8 cellular contexts compared by ENCODE assay signal in the genomic region with DNA sequence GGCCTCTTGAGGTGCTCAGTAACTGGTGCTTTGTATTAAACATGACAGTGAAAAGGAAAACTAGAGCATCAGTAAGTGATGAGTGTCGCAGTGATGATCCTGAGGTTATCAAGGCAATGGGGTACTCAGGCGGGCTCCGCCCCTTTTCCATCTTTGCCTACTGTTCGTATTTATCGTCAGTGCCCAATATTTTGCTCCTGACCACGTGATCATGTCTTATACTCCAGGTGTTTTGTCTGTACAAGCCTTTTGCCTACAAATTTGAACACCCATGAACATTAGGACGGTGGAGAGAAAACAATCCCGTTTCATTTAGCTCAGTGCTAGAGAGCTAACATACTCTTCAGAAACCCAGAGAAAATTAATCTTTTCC. TPM values are rescaled to one million over a fixed set of nuclear protein-coding genes. Genes with fewer than 3 reads are reported as not detected.
A peak's percentile ranks its signal among the peaks of the same experiment; 100 is the strongest.
DNase-seq lines count a peak whose midpoint lies in the region; ATAC-seq and TF ChIP-seq lines count a peak whose summit lies in the region.
"Not testable (repeated sequence)": the region's sequence is repeated elsewhere in the genome, so short reads cannot be mapped to it uniquely, and the experiment has no call there.

No MANE protein-coding gene starts in this region.

- H3K9me3 Mint-ChIP-seq in activated CD8-positive, alpha-beta memory T cell treated with anti-CD3 and anti-CD28 coated beads, Interleukin-2, amount 10 ng/mL, durations not matched to agents 7 days and 5 days (ENCODE audit: low read depth); osteocyte (ENCODE audit: unreplicated experiment): not testable (repeated sequence)

- peak overlapping the region; percentile 96 for H3K27ac Mint-ChIP-seq in activated CD8-positive, alpha-beta memory T cell treated with anti-CD3 and anti-CD28 coated beads, Interleukin-2, amount 10 ng/mL, durations not matched to agents 7 days and 5 days
- H3K27ac Mint-ChIP-seq in osteocyte (ENCODE audit: unreplicated experiment): peak overlapping the region; percentile 89

- peak; percentile 42 for DNase-seq in ELR (ENCODE audit: low read depth)
- DNase-seq in KBM-7: peak; percentile 12
- peak; percentile 7 for DNase-seq in NCI-H774 (lab: John Stamatoyannopoulos, UW)
- DNase-seq in activated CD8-positive, alpha-beta memory T cell treated with anti-CD3 and anti-CD28 coated beads, Interleukin-2, amount 10 ng/mL, durations not matched to agents 7 days and 5 days; osteocyte (ENCODE audit: extremely low spot score, unreplicated experiment); upper lobe of right lung: not testable (repeated sequence)
- peak in 1 of 3 donors; percentile 6 for DNase-seq in effector memory CD4-positive, alpha-beta T cell
- peak; percentile 19 for DNase-seq in inferior parietal cortex (ENCODE audit: extremely low spot score)

- H3K4me3 Mint-ChIP-seq in activated CD8-positive, alpha-beta memory T cell treated with anti-CD3 and anti-CD28 coated beads, Interleukin-2, amount 10 ng/mL, durations not matched to agents 7 days and 5 days: peak overlapping the region; percentile 86
- H3K4me3 Mint-ChIP-seq in osteocyte (ENCODE audit: unreplicated experiment): peak overlapping the region; percentile 88

- H3K4me1 ChIP-seq in effector memory CD4-positive, alpha-beta T cell (ENCODE audit: control insufficient read depth, insufficient read depth, low read length, poor library complexity, severe bottlenecking); upper lobe of right lung: not testable (repeated sequence)

- CTCF ChIA-PET in activated CD8-positive, alpha-beta memory T cell treated with anti-CD3 and anti-CD28 coated beads, Interleukin-2, amount 10 ng/mL, durations not matched to agents 7 days and 5 days (lab: Charles Lee): not testable (repeated sequence)

- not testable (repeated sequence) for H3K9me3 ChIP-seq in effector memory CD4-positive, alpha-beta T cell (ENCODE audit: control insufficient read depth, low read length); upper lobe of right lung

- H3K27ac ChIP-seq in effector memory CD4-positive, alpha-beta T cell (ENCODE audit: insufficient read depth, low read length, poor library complexity, severe bottlenecking): peak overlapping the region; percentile 62
- H3K27ac ChIP-seq in upper lobe of right lung: peak overlapping the region; percentile 87

- not testable (repeated sequence) for TF ChIP-seq CTCF in osteocyte (IDR thresholded peaks at IDR 0.05); upper lobe of right lung (IDR thresholded peaks at IDR 0.05)

- not testable (repeated sequence) for H3K27me3 ChIP-seq in effector memory CD4-positive, alpha-beta T cell (replicated peaks; ENCODE audit: control insufficient read depth, insufficient read depth, low read length, poor library complexity, severe bottlenecking); upper lobe of right lung

- H3K4me3 ChIP-seq in effector memory CD4-positive, alpha-beta T cell (ENCODE audit: insufficient read depth, low read depth, low read length, poor library complexity, severe bottlenecking): peak overlapping the region; percentile 54
- H3K4me3 ChIP-seq in upper lobe of right lung: peak overlapping the region; percentile 51

- not testable (repeated sequence) for H3K4me1 Mint-ChIP-seq in activated CD8-positive, alpha-beta memory T cell treated with anti-CD3 and anti-CD28 coated beads, Interleukin-2, amount 10 ng/mL, durations not matched to agents 7 days and 5 days; osteocyte (ENCODE audit: unreplicated experiment)

- intact Hi-C loops in upper lobe of right lung (cut with DNase I): not testable (repeated sequence)

- H3K27me3 Mint-ChIP-seq in activated CD8-positive, alpha-beta memory T cell treated with anti-CD3 and anti-CD28 coated beads, Interleukin-2, amount 10 ng/mL, durations not matched to agents 7 days and 5 days; osteocyte (ENCODE audit: unreplicated experiment): not testable (repeated sequence)

- not testable (repeated sequence) for ATAC-seq in activated CD8-positive, alpha-beta memory T cell treated with anti-CD3 and anti-CD28 coated beads, Interleukin-2, amount 10 ng/mL, durations not matched to agents 7 days and 5 days
- peak; percentile 27 for ATAC-seq in upper lobe of right lung

- H3K36me3 Mint-ChIP-seq in activated CD8-positive, alpha-beta memory T cell treated with anti-CD3 and anti-CD28 coated beads, Interleukin-2, amount 10 ng/mL, durations not matched to agents 7 days and 5 days: peaks cover 15% of the 10 kb centered on the region
- H3K36me3 Mint-ChIP-seq in osteocyte (ENCODE audit: unreplicated experiment): not testable (repeated sequence)

- in situ Hi-C loops in KBM-7 (cut with MboI; ENCODE audit: low pct_unique_long_range_greater_than_20kb, low sequenced_read_pairs): not testable (repeated sequence)

- H3K36me3 ChIP-seq in effector memory CD4-positive, alpha-beta T cell (ENCODE audit: control insufficient read depth, insufficient read depth, low read length); upper lobe of right lung: not testable (repeated sequence)

RNA-seq across cellular contexts. Expression of a gene that starts 0.5 kb away (rescaled TPM):
- total RNA-seq in activated CD8-positive, alpha-beta memory T cell treated with anti-CD3 and anti-CD28 coated beads, Interleukin-2, amount 10 ng/mL, durations not matched to agents 7 days and 5 days: 10 to 100 TPM; 33.9 to 37.1 TPM
- total RNA-seq in osteocyte (6.5 and 6.7 TPM in 2 replicates), upper lobe of right lung (31.6 TPM)
